8 cellular contexts compared by ENCODE assay signal in the genomic region with DNA sequence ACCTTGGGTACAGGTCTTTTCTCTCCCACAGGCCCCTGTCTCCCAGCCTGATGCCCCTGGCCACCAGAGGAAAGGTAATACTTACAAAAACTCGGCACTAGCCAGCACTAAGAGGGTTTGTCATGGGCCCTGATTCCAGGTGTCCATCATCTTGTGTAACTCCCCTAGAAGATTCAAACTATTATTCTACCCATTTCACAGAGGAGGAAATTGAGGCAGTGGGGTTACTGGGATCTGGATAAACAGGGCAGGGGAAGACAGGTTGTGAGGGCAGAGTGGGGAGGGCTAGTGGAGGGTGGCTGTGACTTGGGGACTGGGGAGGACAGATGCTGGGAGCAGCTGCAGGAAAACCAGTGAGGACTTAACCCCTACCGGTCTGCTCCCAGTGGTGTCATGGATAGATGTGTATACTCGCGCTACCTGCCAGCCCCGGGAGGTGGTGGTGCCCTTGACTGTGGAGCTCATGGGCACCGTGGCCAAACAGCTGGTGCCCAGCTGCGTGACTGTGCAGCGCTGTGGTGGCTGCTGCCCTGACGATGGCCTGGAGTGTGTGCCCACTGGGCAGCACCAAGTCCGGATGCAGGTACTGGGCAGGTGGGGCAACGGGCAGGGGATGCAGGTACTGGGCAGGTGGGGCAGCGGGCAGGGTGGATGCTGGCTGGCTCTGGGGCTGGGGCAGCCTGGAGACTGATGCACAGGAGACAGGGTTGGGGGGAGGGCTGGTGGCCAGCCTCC. TPM values are rescaled to one million over a fixed set of nuclear protein-coding genes. Genes with fewer than 3 reads are reported as not detected.
DNase-seq lines count a peak whose midpoint lies in the region; ATAC-seq and TF ChIP-seq lines count a peak whose summit lies in the region.

No MANE protein-coding gene starts in this region.

- peak overlapping the region; percentile 69 for H3K27ac ChIP-seq in Panc1 (ENCODE audit: low read length)
- H3K27ac ChIP-seq in esophagus muscularis mucosa (replicated peaks in 1 of 4): peak overlapping the region; percentile 89 to 96 (median 93)

- intact Hi-C loops in Calu3 (cut with micrococcal nuclease; ENCODE audit: unreplicated experiment) (loop anchor here (2.0 kb wide), 1 partner anchor 51 kb away; no protein-coding TSS in a partner anchor), Panc1 (cut with micrococcal nuclease; ENCODE audit: unreplicated experiment) (no loop called here), esophagus muscularis mucosa (cut with DNase I) (no loop called here)

- no peaks in the 10 kb centered on the region for H3K27me3 Mint-ChIP-seq in Calu3 (ENCODE audit: unreplicated experiment)
- no peaks in the 10 kb centered on the region for H3K27me3 Mint-ChIP-seq in progenitor cell of endocrine pancreas

- H3K27me3 ChIP-seq in Panc1 (ENCODE audit: control insufficient read depth, insufficient read depth, low read length) (no peaks in the 10 kb centered on the region), esophagus muscularis mucosa (no peaks in the 10 kb centered on the region)

- H3K4me3 Mint-ChIP-seq in Calu3 (ENCODE audit: low read depth, unreplicated experiment) (peak overlapping the region; percentile 82), progenitor cell of endocrine pancreas (ENCODE audit: low read depth) (peak overlapping the region; percentile 84)

- H3K4me1 Mint-ChIP-seq in Calu3 (ENCODE audit: low read depth, unreplicated experiment) (peaks cover 25% of the 10 kb centered on the region), progenitor cell of endocrine pancreas (ENCODE audit: low read depth) (peaks cover 23% of the 10 kb centered on the region)

- no TSS peak for BruUV-seq in Calu3 (replicated peaks; lab: Mats Ljungman, UMichigan)
- BruUV-seq in Panc1 (replicated peaks; lab: Mats Ljungman, UMichigan): TSS peak; percentile 77

- DNase-seq in Calu3 (no peak), Panc1 (ENCODE audit: low read depth, low spot score) (no peak), esophagus muscularis mucosa (ENCODE audit: extremely low spot score) (no peak), progenitor cell of endocrine pancreas (ENCODE audit: low spot score, unreplicated experiment) (no peak), hippocampal formation (lab: John Stamatoyannopoulos, UW) (no peak), pons (ENCODE audit: low spot score) (no peak)

- H3K9me3 ChIP-seq in Panc1 (ENCODE audit: control insufficient read depth, insufficient read depth, low read depth, low read length) (no peaks in the 10 kb centered on the region), esophagus muscularis mucosa (no peaks in the 10 kb centered on the region)

- H3K9me3 Mint-ChIP-seq in Calu3 (ENCODE audit: low read depth, unreplicated experiment): no peaks in the 10 kb centered on the region
- no peaks in the 10 kb centered on the region for H3K9me3 Mint-ChIP-seq in progenitor cell of endocrine pancreas (ENCODE audit: low read depth)

- H3K4me1 ChIP-seq in Panc1 (ENCODE audit: control insufficient read depth, insufficient read depth, low read length): peaks cover 39% of the 10 kb centered on the region
- H3K4me1 ChIP-seq in esophagus muscularis mucosa: peaks cover 33 to 67% (median 60%) of the 10 kb centered on the region in 4 donors

- no peak for TF ChIP-seq EP300 in esophagus muscularis mucosa (IDR thresholded peaks at IDR 0.05)

- peaks cover 86% of the 10 kb centered on the region for H3K36me3 Mint-ChIP-seq in Calu3 (ENCODE audit: insufficient read depth, unreplicated experiment)
- peaks cover 4% of the 10 kb centered on the region for H3K36me3 Mint-ChIP-seq in progenitor cell of endocrine pancreas (ENCODE audit: insufficient read depth)

- in situ Hi-C loops in Panc1 (cut with HindIII; ENCODE audit: low pct_unique_long_range_greater_than_20kb, low sequenced_read_pairs): no loop called here

- ATAC-seq in Panc1 (no peak), GM18867 (IDR thresholded peaks at IDR 0.05; ENCODE audit: unreplicated experiment) (no peak), esophagus mucosa (no peak)

- TF ChIP-seq POLR2A in esophagus muscularis mucosa (IDR thresholded peaks at IDR 0.05; ENCODE audit: low read depth): no peak

- POLR2A ChIA-PET in Panc1 (lab: Charles Lee): no interaction called here

- H3K27ac Mint-ChIP-seq in Calu3 (ENCODE audit: unreplicated experiment) (no peak overlapping the region), progenitor cell of endocrine pancreas (peak overlapping the region; percentile 80)

- CTCF ChIA-PET in Calu3 (lab: Charles Lee) (no interaction called here), Panc1 (lab: Charles Lee) (no interaction called here)

- WGBS in esophagus muscularis mucosa: 43% methylated on average over 1 of the region's 12 CpGs

- no peaks in the 10 kb centered on the region; the same call in 1 of the 2 replicates for H3K36me3 ChIP-seq in Panc1 (ENCODE audit: control insufficient read depth, insufficient read depth, low read length)
- peaks cover 17 to 38% (median 22%) of the 10 kb centered on the region in 4 donors for H3K36me3 ChIP-seq in esophagus muscularis mucosa

- TF ChIP-seq CTCF in Calu3 (IDR thresholded peaks at IDR 0.05; ENCODE audit: unreplicated experiment) (no peak), Panc1 (IDR thresholded peaks at IDR 0.05) (no peak), esophagus muscularis mucosa (IDR thresholded peaks at IDR 0.05) (no peak), progenitor cell of endocrine pancreas (IDR thresholded peaks at IDR 0.05; ENCODE audit: unreplicated experiment) (no peak)

- H3K4me3 ChIP-seq in Panc1 (ENCODE audit: low read depth in 2 of 2, low read length in 2 of 2) (peak overlapping the region; percentile 61 to 75), esophagus muscularis mucosa (peak overlapping the region; percentile 75 to 96 (median 89))

RNA-seq across cellular contexts. Expression of gene VEGFB, which starts 1.2 kb away (rescaled TPM):
- total RNA-seq in Calu3 (2022) (88.8 and 91.5 TPM in 2 replicates), Panc1 (2021; ENCODE audit: unreplicated experiment) (101 TPM), esophagus muscularis mucosa (100 to 1,000 TPM in 2 of 4 donors, 10 to 100 TPM in 2; 92.3 to 144 (median 108) TPM), progenitor cell of endocrine pancreas (66.1 and 68.2 TPM in 2 replicates), esophagus mucosa (45.2 TPM)
- 126 TPM for polyA plus RNA-seq in Panc1 (2012; ENCODE audit: insufficient read length)

RNA-seq across cellular contexts. Expression of gene DNAJC4, which starts 5.2 kb away (rescaled TPM):
- total RNA-seq in Calu3 (2022) (26.6 and 28.0 TPM in 2 replicates), Panc1 (2021; ENCODE audit: unreplicated experiment) (41.0 TPM), esophagus muscularis mucosa (10 to 100 TPM; 19.4 to 40.4 (median 25.3) TPM), progenitor cell of endocrine pancreas (35.4 and 39.1 TPM in 2 replicates), esophagus mucosa (16.7 TPM)
- polyA plus RNA-seq in Panc1 (2012; ENCODE audit: insufficient read length): 82.2 TPM

RNA-seq across cellular contexts. Expression of gene FKBP2, which starts 5.3 kb away (rescaled TPM):
- 87.4 and 91.3 TPM in 2 replicates for total RNA-seq in Calu3 (2022)
- total RNA-seq in Panc1 (2021; ENCODE audit: unreplicated experiment): 71.8 TPM
- 182 TPM for polyA plus RNA-seq in Panc1 (2012; ENCODE audit: insufficient read length)
- total RNA-seq in esophagus muscularis mucosa: 10 to 100 TPM; 49.0 to 87.8 (median 65.5) TPM
- total RNA-seq in progenitor cell of endocrine pancreas: 48.5 and 57.7 TPM in 2 replicates
- total RNA-seq in esophagus mucosa: 40.7 TPM

RNA-seq across cellular contexts. Expression of gene NUDT22, which starts 9.5 kb away (rescaled TPM):
- total RNA-seq in Calu3 (2022) (58.7 and 63.6 TPM in 2 replicates), Panc1 (2021; ENCODE audit: unreplicated experiment) (98.8 TPM), esophagus muscularis mucosa (10 to 100 TPM; 37.8 to 58.7 (median 48.6) TPM), progenitor cell of endocrine pancreas (42.9 and 48.2 TPM in 2 replicates), esophagus mucosa (59.9 TPM)
- polyA plus RNA-seq in Panc1 (2012; ENCODE audit: insufficient read length): 97.3 TPM

RNA-seq across cellular contexts. Expression of gene TRPT1, which starts 9.6 kb away (rescaled TPM):
- total RNA-seq in Calu3 (2022) (43.1 TPM in 2 replicates), Panc1 (2021; ENCODE audit: unreplicated experiment) (66.1 TPM), esophagus muscularis mucosa (10 to 100 TPM; 42.3 to 90.5 (median 72.1) TPM), progenitor cell of endocrine pancreas (52.0 and 53.9 TPM in 2 replicates), esophagus mucosa (25.1 TPM)
- polyA plus RNA-seq in Panc1 (2012; ENCODE audit: insufficient read length): 91.3 TPM
